ENCODE assay signal across 8 cellular contexts in genomic region chr15:73951591-73951990, GRCh38. TPM values are rescaled to one million over a fixed set of nuclear protein-coding genes. Genes with fewer than 3 reads are reported as not detected.
A peak's percentile ranks its signal among the peaks of the same experiment; 100 is the strongest.
DNase-seq lines count a peak whose midpoint lies in the region; ATAC-seq and TF ChIP-seq lines count a peak whose summit lies in the region.

No MANE protein-coding gene starts in this region.

- TF ChIP-seq POLR2A in tibial nerve (IDR thresholded peaks at IDR 0.05), result no peak

- H3K27ac Mint-ChIP-seq in endodermal cell, result no peak overlapping the region
- H3K27ac Mint-ChIP-seq in natural killer cell, result peak overlapping the region; percentile 15 to 77

- 73 to 78% methylated on average over 3 to 11 of the region's 12 CpGs for WGBS in endodermal cell (ENCODE audit: insufficient coverage in 1 of 2, insufficient read length in 1 of 2), 2 experiments
- 30 to 41% methylated on average over 12 of the region's 12 CpGs for WGBS in tibial nerve, 2 donors

- intact Hi-C loops in natural killer cell (cut with micrococcal nuclease), result loop anchor here (1.0 kb wide), 1 partner anchor 13 kb away; no protein-coding TSS in a partner anchor

- TF ChIP-seq CTCF in RWPE2 (IDR thresholded peaks at IDR 0.05; ENCODE audit: poor library complexity, severe bottlenecking) (no peak), endodermal cell (conservative IDR thresholded peaks at IDR 0.05) (no peak), natural killer cell (IDR thresholded peaks at IDR 0.05) (no peak), tibial nerve (IDR thresholded peaks at IDR 0.05) (no peak)

- no peak overlapping the region for H3K9ac ChIP-seq in endodermal cell (ENCODE audit: extremely low read depth, low read length, poor library complexity, severe bottlenecking)

- TF ChIP-seq EP300 in tibial nerve (IDR thresholded peaks at IDR 0.05), result no peak

- H3K4me1 Mint-ChIP-seq in endodermal cell (peaks cover 10% of the 10 kb centered on the region), natural killer cell (peaks cover 9% of the 10 kb centered on the region in 2 donors)

- H3K36me3 Mint-ChIP-seq in endodermal cell (ENCODE audit: low read depth) (peaks cover 3% of the 10 kb centered on the region), natural killer cell (no peaks in the 10 kb centered on the region)

- DNase-seq in RWPE2 (ENCODE audit: low spot score), result peak; percentile 58
- DNase-seq in endodermal cell, result no peak
- DNase-seq in natural killer cell, result no peak
- DNase-seq in tibial nerve (ENCODE audit: low spot score in 2 of 2), result no peak
- DNase-seq in SHP77 (lab: John Stamatoyannopoulos, UW), result no peak

- no peaks in the 10 kb centered on the region for H3K27me3 Mint-ChIP-seq in endodermal cell (ENCODE audit: insufficient read depth)
- peaks cover 0 to under 1% of the 10 kb centered on the region in 2 donors for H3K27me3 Mint-ChIP-seq in natural killer cell (ENCODE audit: low read depth in 2 of 2)

- ATAC-seq in RWPE2 (ENCODE audit: low read depth), result no peak; the same call in 2 of the 3 replicates
- ATAC-seq in natural killer cell, result no peak
- no peak for ATAC-seq in GM21529 (IDR thresholded peaks at IDR 0.05; ENCODE audit: unreplicated experiment)
- no peak for ATAC-seq in HG03469 (IDR thresholded peaks at IDR 0.05; ENCODE audit: unreplicated experiment)
- ATAC-seq in HG03439 (IDR thresholded peaks at IDR 0.05; ENCODE audit: unreplicated experiment), result no peak

- H3K27me3 ChIP-seq in RWPE2 (ENCODE audit: insufficient read depth, poor library complexity, severe bottlenecking) (no peaks in the 10 kb centered on the region), endodermal cell (ENCODE audit: control insufficient read depth, insufficient read depth, low read length, poor library complexity, severe bottlenecking) (no peaks in the 10 kb centered on the region), tibial nerve (no peaks in the 10 kb centered on the region)

- H3K27ac ChIP-seq in RWPE2 (ENCODE audit: poor library complexity, severe bottlenecking) (peak overlapping the region; percentile 2), endodermal cell (ENCODE audit: low read depth, low read length) (peak overlapping the region; percentile 95), tibial nerve (peak overlapping the region; percentile 81 to 99 (median 89))

- H3K4me3 Mint-ChIP-seq in endodermal cell, result no peak overlapping the region
- no peak overlapping the region for H3K4me3 Mint-ChIP-seq in natural killer cell

- H3K9me3 ChIP-seq in RWPE2 (ENCODE audit: severe bottlenecking) (no peaks in the 10 kb centered on the region), endodermal cell (ENCODE audit: control insufficient read depth, low read length) (no peaks in the 10 kb centered on the region), tibial nerve (no peaks in the 10 kb centered on the region)

- H3K36me3 ChIP-seq in RWPE2 (ENCODE audit: low read depth) (no peaks in the 10 kb centered on the region), endodermal cell (ENCODE audit: control insufficient read depth, insufficient read depth, low read length) (no peaks in the 10 kb centered on the region), tibial nerve (peaks cover 0 to 13% (median 0%) of the 10 kb centered on the region in 3 donors)

- H3K9me3 Mint-ChIP-seq in endodermal cell (no peaks in the 10 kb centered on the region), natural killer cell (no peaks in the 10 kb centered on the region)

- H3K4me1 ChIP-seq in RWPE2 (ENCODE audit: insufficient read depth, poor library complexity, severe bottlenecking) (peaks cover 9% of the 10 kb centered on the region), endodermal cell (ENCODE audit: control insufficient read depth, insufficient read depth, low read length) (peaks cover 3% of the 10 kb centered on the region), tibial nerve (peaks cover 0 to 51% (median 24%) of the 10 kb centered on the region in 4 donors)

- H3K4me3 ChIP-seq in RWPE2 (ENCODE audit: severe bottlenecking) (no peak overlapping the region), endodermal cell (ENCODE audit: low read length) (no peak overlapping the region), tibial nerve (no peak overlapping the region)

RNA-seq across cellular contexts. Expression of gene LOXL1, which starts 25.3 kb away (rescaled TPM):
- total RNA-seq in endodermal cell (10 to 100 TPM; 21.3 to 31.8 TPM), natural killer cell (1 to 10 TPM; 1.1 to 1.4 (median 1.3) TPM), tibial nerve (10 to 100 TPM; 21.6 to 29.1 (median 24.4) TPM)
- 92.7 TPM for polyA plus RNA-seq in endodermal cell (2013, experiment 1 of 2)
- polyA plus RNA-seq in endodermal cell (2013, experiment 2 of 2), result 93.8 TPM

RNA-seq across cellular contexts. Expression of gene STOML1, which starts 40.5 kb away (rescaled TPM):
- 1 to 10 TPM; 4.4 to 5.5 TPM for total RNA-seq in endodermal cell
- polyA plus RNA-seq in endodermal cell (2013, experiment 1 of 2), result 7.9 TPM
- polyA plus RNA-seq in endodermal cell (2013, experiment 2 of 2), result 6.8 TPM
- total RNA-seq in natural killer cell, result 1 to 10 TPM; 5.6 to 8.2 (median 7.0) TPM
- total RNA-seq in tibial nerve, result 10 to 100 TPM; 16.6 to 29.1 (median 21.5) TPM

RNA-seq across cellular contexts. Expression of gene PML, which starts 42.9 kb away (rescaled TPM):
- 10 to 100 TPM; 26.5 to 28.9 TPM for total RNA-seq in endodermal cell
- polyA plus RNA-seq in endodermal cell (2013, experiment 1 of 2), result 25.5 TPM
- 23.7 TPM for polyA plus RNA-seq in endodermal cell (2013, experiment 2 of 2)
- 10 to 100 TPM; 65.8 to 68.7 (median 67.6) TPM for total RNA-seq in natural killer cell
- 100 to 1,000 TPM in 2 of 4 donors, 10 to 100 TPM in 2; 69.3 to 159 (median 89.4) TPM for total RNA-seq in tibial nerve

Comparison
In these comparisons a context has a peak if more than half of its experiments do, and no peak if none do; other contexts are left out.
1. H3K27ac ChIP-seq: peak in every context shown above with its lines; median percentile 95 in endodermal cell; 89 in tibial nerve; 2 in RWPE2.
2. RNA of gene LOXL1, which starts 25.3 kb away (total RNA-seq): 21.3 to 31.8 TPM in endodermal cell and 21.6 to 29.1 TPM in tibial nerve; 1.1 to 1.4 TPM in natural killer cell; every median in the first group is over 4 times any median in the second.